ENCODE assay signal across 3 cellular contexts in the genomic region with DNA sequence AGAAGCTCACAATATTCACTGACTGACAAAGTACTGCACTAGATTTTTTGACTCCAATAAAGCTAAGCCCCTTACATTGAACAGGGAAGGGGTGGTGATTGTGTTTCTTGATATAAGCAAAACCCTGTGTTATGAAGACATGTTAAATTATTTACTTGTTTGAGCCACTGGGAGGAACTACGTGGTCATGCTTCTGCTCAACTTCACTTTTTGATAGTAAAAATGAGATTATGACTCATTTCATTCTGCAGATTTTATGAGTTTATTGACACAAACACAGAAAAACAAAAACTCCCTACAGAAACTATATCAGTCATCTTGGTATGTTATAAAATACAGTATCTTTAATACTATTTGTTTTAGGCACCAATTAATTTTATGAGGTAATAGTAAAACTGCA.
TF ChIP-seq lines count a peak whose summit lies in the region.

No MANE protein-coding gene starts in this region.

TF ChIP-seq in liver, 16 proteins besides CTCF, POLR2A, EP300 and RAD21 (continued from another document):
- TF ChIP-seq, protein P1, sequence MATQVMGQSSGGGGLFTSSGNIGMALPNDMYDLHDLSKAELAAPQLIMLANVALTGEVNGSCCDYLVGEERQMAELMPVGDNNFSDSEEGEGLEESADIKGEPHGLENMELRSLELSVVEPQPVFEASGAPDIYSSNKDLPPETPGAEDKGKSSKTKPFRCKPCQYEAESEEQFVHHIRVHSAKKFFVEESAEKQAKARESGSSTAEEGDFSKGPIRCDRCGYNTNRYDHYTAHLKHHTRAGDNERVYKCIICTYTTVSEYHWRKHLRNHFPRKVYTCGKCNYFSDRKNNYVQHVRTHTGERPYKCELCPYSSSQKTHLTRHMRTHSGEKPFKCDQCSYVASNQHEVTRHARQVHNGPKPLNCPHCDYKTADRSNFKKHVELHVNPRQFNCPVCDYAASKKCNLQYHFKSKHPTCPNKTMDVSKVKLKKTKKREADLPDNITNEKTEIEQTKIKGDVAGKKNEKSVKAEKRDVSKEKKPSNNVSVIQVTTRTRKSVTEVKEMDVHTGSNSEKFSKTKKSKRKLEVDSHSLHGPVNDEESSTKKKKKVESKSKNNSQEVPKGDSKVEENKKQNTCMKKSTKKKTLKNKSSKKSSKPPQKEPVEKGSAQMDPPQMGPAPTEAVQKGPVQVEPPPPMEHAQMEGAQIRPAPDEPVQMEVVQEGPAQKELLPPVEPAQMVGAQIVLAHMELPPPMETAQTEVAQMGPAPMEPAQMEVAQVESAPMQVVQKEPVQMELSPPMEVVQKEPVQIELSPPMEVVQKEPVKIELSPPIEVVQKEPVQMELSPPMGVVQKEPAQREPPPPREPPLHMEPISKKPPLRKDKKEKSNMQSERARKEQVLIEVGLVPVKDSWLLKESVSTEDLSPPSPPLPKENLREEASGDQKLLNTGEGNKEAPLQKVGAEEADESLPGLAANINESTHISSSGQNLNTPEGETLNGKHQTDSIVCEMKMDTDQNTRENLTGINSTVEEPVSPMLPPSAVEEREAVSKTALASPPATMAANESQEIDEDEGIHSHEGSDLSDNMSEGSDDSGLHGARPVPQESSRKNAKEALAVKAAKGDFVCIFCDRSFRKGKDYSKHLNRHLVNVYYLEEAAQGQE (IDR thresholded peaks at IDR 0.05) = no peak
- no peak for TF ChIP-seq EGR1 (IDR thresholded peaks at IDR 0.05; ENCODE audit: low read depth in 2 of 2)
- no peak for TF ChIP-seq YY1 (IDR thresholded peaks at IDR 0.05)
- TF ChIP-seq FOXA2 (IDR thresholded peaks at IDR 0.05) = no peak
- TF ChIP-seq GABPA (IDR thresholded peaks at IDR 0.05 in 1 of 2, conservative IDR thresholded peaks at IDR 0.05 in 1 of 2) = no peak
- TF ChIP-seq NR2F2 (IDR thresholded peaks at IDR 0.05) = no peak

TF ChIP-seq in HepG2, 621 proteins besides CTCF, POLR2A, EP300 and RAD21 (continued from another document and continues in another):
- TF ChIP-seq, protein P2, sequence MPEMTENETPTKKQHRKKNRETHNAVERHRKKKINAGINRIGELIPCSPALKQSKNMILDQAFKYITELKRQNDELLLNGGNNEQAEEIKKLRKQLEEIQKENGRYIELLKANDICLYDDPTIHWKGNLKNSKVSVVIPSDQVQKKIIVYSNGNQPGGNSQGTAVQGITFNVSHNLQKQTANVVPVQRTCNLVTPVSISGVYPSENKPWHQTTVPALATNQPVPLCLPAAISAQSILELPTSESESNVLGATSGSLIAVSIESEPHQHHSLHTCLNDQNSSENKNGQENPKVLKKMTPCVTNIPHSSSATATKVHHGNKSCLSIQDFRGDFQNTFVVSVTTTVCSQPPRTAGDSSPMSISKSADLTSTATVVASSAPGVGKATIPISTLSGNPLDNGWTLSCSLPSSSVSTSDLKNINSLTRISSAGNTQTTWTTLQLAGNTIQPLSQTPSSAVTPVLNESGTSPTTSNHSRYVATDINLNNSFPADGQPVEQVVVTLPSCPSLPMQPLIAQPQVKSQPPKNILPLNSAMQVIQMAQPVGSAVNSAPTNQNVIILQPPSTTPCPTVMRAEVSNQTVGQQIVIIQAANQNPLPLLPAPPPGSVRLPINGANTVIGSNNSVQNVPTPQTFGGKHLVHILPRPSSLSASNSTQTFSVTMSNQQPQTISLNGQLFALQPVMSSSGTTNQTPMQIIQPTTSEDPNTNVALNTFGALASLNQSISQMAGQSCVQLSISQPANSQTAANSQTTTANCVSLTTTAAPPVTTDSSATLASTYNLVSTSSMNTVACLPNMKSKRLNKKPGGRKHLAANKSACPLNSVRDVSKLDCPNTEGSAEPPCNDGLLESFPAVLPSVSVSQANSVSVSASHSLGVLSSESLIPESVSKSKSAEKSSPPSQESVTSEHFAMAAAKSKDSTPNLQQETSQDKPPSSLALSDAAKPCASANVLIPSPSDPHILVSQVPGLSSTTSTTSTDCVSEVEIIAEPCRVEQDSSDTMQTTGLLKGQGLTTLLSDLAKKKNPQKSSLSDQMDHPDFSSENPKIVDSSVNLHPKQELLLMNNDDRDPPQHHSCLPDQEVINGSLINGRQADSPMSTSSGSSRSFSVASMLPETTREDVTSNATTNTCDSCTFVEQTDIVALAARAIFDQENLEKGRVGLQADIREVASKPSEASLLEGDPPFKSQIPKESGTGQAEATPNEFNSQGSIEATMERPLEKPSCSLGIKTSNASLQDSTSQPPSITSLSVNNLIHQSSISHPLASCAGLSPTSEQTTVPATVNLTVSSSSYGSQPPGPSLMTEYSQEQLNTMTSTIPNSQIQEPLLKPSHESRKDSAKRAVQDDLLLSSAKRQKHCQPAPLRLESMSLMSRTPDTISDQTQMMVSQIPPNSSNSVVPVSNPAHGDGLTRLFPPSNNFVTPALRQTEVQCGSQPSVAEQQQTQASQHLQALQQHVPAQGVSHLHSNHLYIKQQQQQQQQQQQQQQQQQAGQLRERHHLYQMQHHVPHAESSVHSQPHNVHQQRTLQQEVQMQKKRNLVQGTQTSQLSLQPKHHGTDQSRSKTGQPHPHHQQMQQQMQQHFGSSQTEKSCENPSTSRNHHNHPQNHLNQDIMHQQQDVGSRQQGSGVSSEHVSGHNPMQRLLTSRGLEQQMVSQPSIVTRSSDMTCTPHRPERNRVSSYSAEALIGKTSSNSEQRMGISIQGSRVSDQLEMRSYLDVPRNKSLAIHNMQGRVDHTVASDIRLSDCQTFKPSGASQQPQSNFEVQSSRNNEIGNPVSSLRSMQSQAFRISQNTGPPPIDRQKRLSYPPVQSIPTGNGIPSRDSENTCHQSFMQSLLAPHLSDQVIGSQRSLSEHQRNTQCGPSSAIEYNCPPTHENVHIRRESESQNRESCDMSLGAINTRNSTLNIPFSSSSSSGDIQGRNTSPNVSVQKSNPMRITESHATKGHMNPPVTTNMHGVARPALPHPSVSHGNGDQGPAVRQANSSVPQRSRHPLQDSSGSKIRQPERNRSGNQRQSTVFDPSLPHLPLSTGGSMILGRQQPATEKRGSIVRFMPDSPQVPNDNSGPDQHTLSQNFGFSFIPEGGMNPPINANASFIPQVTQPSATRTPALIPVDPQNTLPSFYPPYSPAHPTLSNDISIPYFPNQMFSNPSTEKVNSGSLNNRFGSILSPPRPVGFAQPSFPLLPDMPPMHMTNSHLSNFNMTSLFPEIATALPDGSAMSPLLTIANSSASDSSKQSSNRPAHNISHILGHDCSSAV (CRISPR knock-in tag; IDR thresholded peaks at IDR 0.05; ENCODE audit: borderline replicate concordance) = no peak
- TF ChIP-seq, protein P3, sequence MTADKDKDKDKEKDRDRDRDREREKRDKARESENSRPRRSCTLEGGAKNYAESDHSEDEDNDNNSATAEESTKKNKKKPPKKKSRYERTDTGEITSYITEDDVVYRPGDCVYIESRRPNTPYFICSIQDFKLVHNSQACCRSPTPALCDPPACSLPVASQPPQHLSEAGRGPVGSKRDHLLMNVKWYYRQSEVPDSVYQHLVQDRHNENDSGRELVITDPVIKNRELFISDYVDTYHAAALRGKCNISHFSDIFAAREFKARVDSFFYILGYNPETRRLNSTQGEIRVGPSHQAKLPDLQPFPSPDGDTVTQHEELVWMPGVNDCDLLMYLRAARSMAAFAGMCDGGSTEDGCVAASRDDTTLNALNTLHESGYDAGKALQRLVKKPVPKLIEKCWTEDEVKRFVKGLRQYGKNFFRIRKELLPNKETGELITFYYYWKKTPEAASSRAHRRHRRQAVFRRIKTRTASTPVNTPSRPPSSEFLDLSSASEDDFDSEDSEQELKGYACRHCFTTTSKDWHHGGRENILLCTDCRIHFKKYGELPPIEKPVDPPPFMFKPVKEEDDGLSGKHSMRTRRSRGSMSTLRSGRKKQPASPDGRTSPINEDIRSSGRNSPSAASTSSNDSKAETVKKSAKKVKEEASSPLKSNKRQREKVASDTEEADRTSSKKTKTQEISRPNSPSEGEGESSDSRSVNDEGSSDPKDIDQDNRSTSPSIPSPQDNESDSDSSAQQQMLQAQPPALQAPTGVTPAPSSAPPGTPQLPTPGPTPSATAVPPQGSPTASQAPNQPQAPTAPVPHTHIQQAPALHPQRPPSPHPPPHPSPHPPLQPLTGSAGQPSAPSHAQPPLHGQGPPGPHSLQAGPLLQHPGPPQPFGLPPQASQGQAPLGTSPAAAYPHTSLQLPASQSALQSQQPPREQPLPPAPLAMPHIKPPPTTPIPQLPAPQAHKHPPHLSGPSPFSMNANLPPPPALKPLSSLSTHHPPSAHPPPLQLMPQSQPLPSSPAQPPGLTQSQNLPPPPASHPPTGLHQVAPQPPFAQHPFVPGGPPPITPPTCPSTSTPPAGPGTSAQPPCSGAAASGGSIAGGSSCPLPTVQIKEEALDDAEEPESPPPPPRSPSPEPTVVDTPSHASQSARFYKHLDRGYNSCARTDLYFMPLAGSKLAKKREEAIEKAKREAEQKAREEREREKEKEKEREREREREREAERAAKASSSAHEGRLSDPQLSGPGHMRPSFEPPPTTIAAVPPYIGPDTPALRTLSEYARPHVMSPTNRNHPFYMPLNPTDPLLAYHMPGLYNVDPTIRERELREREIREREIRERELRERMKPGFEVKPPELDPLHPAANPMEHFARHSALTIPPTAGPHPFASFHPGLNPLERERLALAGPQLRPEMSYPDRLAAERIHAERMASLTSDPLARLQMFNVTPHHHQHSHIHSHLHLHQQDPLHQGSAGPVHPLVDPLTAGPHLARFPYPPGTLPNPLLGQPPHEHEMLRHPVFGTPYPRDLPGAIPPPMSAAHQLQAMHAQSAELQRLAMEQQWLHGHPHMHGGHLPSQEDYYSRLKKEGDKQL (CRISPR knock-in tag; IDR thresholded peaks at IDR 0.05; ENCODE audit: low read depth) = no peak

TF ChIP-seq in HEK293, 187 proteins besides CTCF, POLR2A, EP300 and RAD21 (continued from another document):
- TF ChIP-seq, protein P4, sequence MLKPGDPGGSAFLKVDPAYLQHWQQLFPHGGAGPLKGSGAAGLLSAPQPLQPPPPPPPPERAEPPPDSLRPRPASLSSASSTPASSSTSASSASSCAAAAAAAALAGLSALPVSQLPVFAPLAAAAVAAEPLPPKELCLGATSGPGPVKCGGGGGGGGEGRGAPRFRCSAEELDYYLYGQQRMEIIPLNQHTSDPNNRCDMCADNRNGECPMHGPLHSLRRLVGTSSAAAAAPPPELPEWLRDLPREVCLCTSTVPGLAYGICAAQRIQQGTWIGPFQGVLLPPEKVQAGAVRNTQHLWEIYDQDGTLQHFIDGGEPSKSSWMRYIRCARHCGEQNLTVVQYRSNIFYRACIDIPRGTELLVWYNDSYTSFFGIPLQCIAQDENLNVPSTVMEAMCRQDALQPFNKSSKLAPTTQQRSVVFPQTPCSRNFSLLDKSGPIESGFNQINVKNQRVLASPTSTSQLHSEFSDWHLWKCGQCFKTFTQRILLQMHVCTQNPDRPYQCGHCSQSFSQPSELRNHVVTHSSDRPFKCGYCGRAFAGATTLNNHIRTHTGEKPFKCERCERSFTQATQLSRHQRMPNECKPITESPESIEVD (tag by site-specific recombination; IDR thresholded peaks at IDR 0.05) = peak; percentile 91
- TF ChIP-seq OVOL3 (tag by site-specific recombination; IDR thresholded peaks at IDR 0.05) = no peak
- TF ChIP-seq OSR2 (tag by site-specific recombination; IDR thresholded peaks at IDR 0.05) = 0 out of 2 replicates have a peak, but pooled peaks have one; percentile 9
- TF ChIP-seq WT1 (tag by site-specific recombination; IDR thresholded peaks at IDR 0.05) = peak; percentile 74
- TF ChIP-seq ZNF529 (tag by site-specific recombination; IDR thresholded peaks at IDR 0.05; ENCODE audit: insufficient replicate concordance) = no peak
